Comparison of ENCODE assay signal across 12 cellular contexts in genomic region chr17:56656961-56657360, GRCh38.
DNase-seq lines count a peak whose midpoint lies in the region; FAIRE-seq and TF ChIP-seq lines count a peak whose summit lies in the region.
"Had no signal": no experiment of that assay in that cellular context is flagged by ENCODE, and none has a peak within 500 bp of the region (broad histone marks: within the 10 kb centered on the region; RNA-seq: fewer than 3 reads in every experiment).

No MANE protein-coding gene starts in this region.

- no peaks in the 10 kb centered on the region for H3K9me3 ChIP-seq in A673 (ENCODE audit: low read depth, low read length, poor library complexity, severe bottlenecking)

- no peaks in the 10 kb centered on the region for H3K4me1 ChIP-seq in A673 (ENCODE audit: insufficient read depth, low read length, poor library complexity, severe bottlenecking)
- H3K4me1 ChIP-seq: A549 had no signal

- POLR2A ChIA-PET in A673 (lab: Charles Lee; ENCODE audit: low non-redundant PET) = no interaction called here

- no peak overlapping the region for H3K27ac ChIP-seq in A673 (ENCODE audit: low read depth, low read length, poor library complexity, severe bottlenecking)
- H3K27ac ChIP-seq: A549, GM23248 had no signal

- FAIRE-seq in HTR-8/SVneo (lab: Jason Lieb, UNC) = peak; percentile 73
- FAIRE-seq: A549, GM12878 had no signal

- H3K36me3 ChIP-seq in A673 (ENCODE audit: insufficient read depth, low read length, poor library complexity, severe bottlenecking) = no peaks in the 10 kb centered on the region

- DNase-seq in A673 (ENCODE audit: low spot score) (peak; percentile 44), HTR-8/SVneo (ENCODE audit: insufficient read length, low spot score) (no peak), glomerular visceral epithelial cell (ENCODE audit: extremely low spot score) (peak; percentile 11), retinal pigment epithelial cell (ENCODE audit: low read depth) (peak; percentile 81), HuH-7 (ENCODE audit: low spot score) (no peak), C1 segment of cervical spinal cord (lab: John Stamatoyannopoulos, UW) (no peak)
- DNase-seq in activated naive CD4-positive, alpha-beta T cell (lab: John Stamatoyannopoulos, UW) = no peak
- DNase-seq: CD4-positive, CD25-positive, alpha-beta regulatory T cell; GM23248; H7 had no signal

- no TSS peak for BruUV-seq in A673 (replicated peaks; lab: Mats Ljungman, UMichigan)

- CTCF ChIA-PET in A673 (lab: Charles Lee) = interaction anchor here (0.6 kb wide), 2 partner anchors 9 to 128 kb away, joined by 3 to 5 read pairs; no protein-coding TSS in a partner anchor

- no peaks in the 10 kb centered on the region for H3K27me3 ChIP-seq in A673 (replicated peaks; ENCODE audit: insufficient read depth, low read depth, low read length, poor library complexity)

- intact Hi-C loops in A673 (cut with micrococcal nuclease; ENCODE audit: unreplicated experiment) = no loop called here

- no peak for TF ChIP-seq CTCF in A673 (conservative IDR thresholded peaks at IDR 0.05; ENCODE audit: low read depth, low read length)
- TF ChIP-seq CTCF in retinal pigment epithelial cell (conservative IDR thresholded peaks at IDR 0.05; ENCODE audit: low read depth, low read length) = no peak

- H3K4me3 ChIP-seq in A673 (ENCODE audit: low read depth, low read length, poor library complexity, severe bottlenecking) = no peak overlapping the region
- H3K4me3 ChIP-seq in retinal pigment epithelial cell (ENCODE audit: low read length) = no peak overlapping the region
- H3K4me3 ChIP-seq: A549, GM12878, GM23248 had no signal

Comparison
In these comparisons a context has a peak if more than half of its experiments do, and no peak if none do; other contexts are left out.
1. DNase-seq: peak in A673 (single experiment), glomerular visceral epithelial cell (single experiment) and retinal pigment epithelial cell (single experiment); none in HTR-8/SVneo (single experiment), activated naive CD4-positive, alpha-beta T cell (0 of 4), HuH-7 (single experiment) and C1 segment of cervical spinal cord (0 of 14).